In the genomic region with DNA sequence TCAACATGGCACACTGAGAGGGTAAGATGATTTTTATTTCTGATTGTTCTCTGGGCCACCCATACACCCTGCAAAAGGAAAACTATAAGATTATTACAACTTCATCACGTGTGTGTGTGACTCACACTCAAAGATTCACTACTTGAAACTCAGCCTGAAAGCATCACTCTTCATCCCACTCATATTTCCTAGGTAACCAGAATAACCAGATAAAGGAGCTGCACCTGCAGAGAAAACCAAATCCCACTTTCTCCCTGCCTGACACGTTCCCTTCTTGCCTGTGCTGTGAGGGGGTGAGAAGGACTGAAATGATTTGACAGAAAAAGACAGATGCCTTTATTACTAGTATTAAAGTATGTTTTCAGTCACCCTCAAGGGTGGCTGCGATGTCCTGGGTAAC, we compare ENCODE assay signal across 8 cellular contexts.
DNase-seq lines count a peak whose midpoint lies in the region; ATAC-seq and TF ChIP-seq lines count a peak whose summit lies in the region.

No MANE protein-coding gene starts in this region.

- H3K9me3 Mint-ChIP-seq in activated CD4-positive, alpha-beta memory T cell treated with anti-CD3 and anti-CD28 coated beads for 36 hours: no peaks in the 10 kb centered on the region
- H3K9me3 Mint-ChIP-seq in naive thymus-derived CD4-positive, alpha-beta T cell: no peaks in the 10 kb centered on the region

- no peaks in the 10 kb centered on the region for H3K9me3 ChIP-seq in naive thymus-derived CD4-positive, alpha-beta T cell (ENCODE audit: control insufficient read depth in 2 of 3, low read length in 3 of 3)

- peak overlapping the region; percentile 67 for H3K27ac Mint-ChIP-seq in activated CD4-positive, alpha-beta memory T cell treated with anti-CD3 and anti-CD28 coated beads for 36 hours
- H3K27ac Mint-ChIP-seq in naive thymus-derived CD4-positive, alpha-beta T cell: peak overlapping the region in 2 of 9 donors; percentile 3 to 30

- peak; percentile 75 for ATAC-seq in GM18511 (IDR thresholded peaks at IDR 0.05; ENCODE audit: unreplicated experiment)
- ATAC-seq in naive thymus-derived CD4-positive, alpha-beta T cell: peak; percentile 31

- H3K27me3 ChIP-seq in naive thymus-derived CD4-positive, alpha-beta T cell (ENCODE audit: control insufficient read depth in 2 of 2, insufficient read depth in 2 of 2, low read length in 2 of 2): no peaks in the 10 kb centered on the region
- H3K27me3 ChIP-seq in dorsolateral prefrontal cortex: no peaks in the 10 kb centered on the region

- CTCF ChIA-PET in activated CD4-positive, alpha-beta memory T cell treated with anti-CD3 and anti-CD28 coated beads for 36 hours (lab: Charles Lee): interaction anchor here (0.6 to 1.3 kb wide), 3 partner anchors 49 to 174 kb away, joined by 3 to 5 read pairs (median 4); no protein-coding TSS in a partner anchor
- CTCF ChIA-PET in naive thymus-derived CD4-positive, alpha-beta T cell (lab: Charles Lee): no interaction called here

- no peaks in the 10 kb centered on the region for H3K36me3 ChIP-seq in naive thymus-derived CD4-positive, alpha-beta T cell (ENCODE audit: control insufficient read depth in 2 of 3, insufficient read depth in 3 of 3, low read length in 3 of 3)

- H3K4me1 Mint-ChIP-seq in activated CD4-positive, alpha-beta memory T cell treated with anti-CD3 and anti-CD28 coated beads for 36 hours (ENCODE audit: low read depth): peaks cover 38% of the 10 kb centered on the region
- peaks cover 0 to 27% (median 0%) of the 10 kb centered on the region in 7 donors for H3K4me1 Mint-ChIP-seq in naive thymus-derived CD4-positive, alpha-beta T cell

- H3K4me3 Mint-ChIP-seq in activated CD4-positive, alpha-beta memory T cell treated with anti-CD3 and anti-CD28 coated beads for 36 hours: peak overlapping the region; percentile 2
- no peak overlapping the region for H3K4me3 Mint-ChIP-seq in naive thymus-derived CD4-positive, alpha-beta T cell

- H3K4me3 ChIP-seq in naive thymus-derived CD4-positive, alpha-beta T cell (ENCODE audit: low read length): no peak overlapping the region
- H3K4me3 ChIP-seq in dorsolateral prefrontal cortex: no peak overlapping the region

- peaks cover 15% of the 10 kb centered on the region for H3K36me3 Mint-ChIP-seq in activated CD4-positive, alpha-beta memory T cell treated with anti-CD3 and anti-CD28 coated beads for 36 hours
- peaks cover 0 to 20% (median 13%) of the 10 kb centered on the region in 5 donors for H3K36me3 Mint-ChIP-seq in naive thymus-derived CD4-positive, alpha-beta T cell

- intact Hi-C loops in activated CD4-positive, alpha-beta memory T cell treated with anti-CD3 and anti-CD28 coated beads for 36 hours (cut with micrococcal nuclease): loop anchor here (1.0 to 5.0 kb wide), 10 partner anchors 23 to 833 kb away; partner anchors contain the start of gene CDC7
- intact Hi-C loops in naive thymus-derived CD4-positive, alpha-beta T cell (cut with micrococcal nuclease): loop anchor here in 1 of 2 donors (1.0 kb wide), 1 partner anchor 50 kb away; no protein-coding TSS in a partner anchor
- intact Hi-C loops in dorsolateral prefrontal cortex (cut with DNase I): no loop called here

- peak; percentile 36 for DNase-seq in HCEC 1CT
- peak; percentile 77 for DNase-seq in activated CD4-positive, alpha-beta memory T cell treated with anti-CD3 and anti-CD28 coated beads for 36 hours
- DNase-seq in naive thymus-derived CD4-positive, alpha-beta T cell: peak in 1 of 9 donors; percentile 58
- no peak for DNase-seq in cortex of kidney (lab: John Stamatoyannopoulos, UW)
- DNase-seq in UCSD-AML1 (lab: John Stamatoyannopoulos, UW; ENCODE audit: unreplicated experiment): no peak
- no peak for DNase-seq in dorsolateral prefrontal cortex
- no peak for DNase-seq in GF-D8 (lab: John Stamatoyannopoulos, UW)

- H3K27ac ChIP-seq in naive thymus-derived CD4-positive, alpha-beta T cell (ENCODE audit: low read depth, low read length): no peak overlapping the region
- H3K27ac ChIP-seq in dorsolateral prefrontal cortex: peak overlapping the region in 2 of 59 donors; percentile 0 to 15

- POLR2A ChIA-PET in activated CD4-positive, alpha-beta memory T cell treated with anti-CD3 and anti-CD28 coated beads for 36 hours (lab: Charles Lee): interaction anchor here (0.7 to 2.0 kb wide), 6 partner anchors 21 to 122 kb away, joined by 3 to 9 read pairs (median 6); no protein-coding TSS in a partner anchor
- POLR2A ChIA-PET in naive thymus-derived CD4-positive, alpha-beta T cell (lab: Charles Lee): no interaction called here

- peaks cover 0 to 22% of the 10 kb centered on the region in 2 donors for H3K4me1 ChIP-seq in naive thymus-derived CD4-positive, alpha-beta T cell (ENCODE audit: control insufficient read depth in 2 of 2, insufficient read depth in 2 of 2, low read length in 2 of 2)

- no peak for TF ChIP-seq CTCF in dorsolateral prefrontal cortex (IDR thresholded peaks at IDR 0.05 in 54 of 56, conservative IDR thresholded peaks at IDR 0.05 in 2 of 56; ENCODE audit: low read depth in 1 of 56, partially characterized antibody in 56 of 56)

- H3K27me3 Mint-ChIP-seq in activated CD4-positive, alpha-beta memory T cell treated with anti-CD3 and anti-CD28 coated beads for 36 hours: peaks cover 1% of the 10 kb centered on the region
- H3K27me3 Mint-ChIP-seq in naive thymus-derived CD4-positive, alpha-beta T cell: peaks cover 0 to 2% (median 0%) of the 10 kb centered on the region in 5 donors

Comparison
In these comparisons a context has a peak if more than half of its experiments do, and no peak if none do; other contexts are left out.
1. DNase-seq: peak in HCEC 1CT (single experiment) and activated CD4-positive, alpha-beta memory T cell treated with anti-CD3 and anti-CD28 coated beads for 36 hours (single experiment); none in cortex of kidney (single experiment), UCSD-AML1 (single experiment), dorsolateral prefrontal cortex (0 of 10) and GF-D8 (single experiment).